Comparison of ENCODE assay signal across 22 cellular contexts in genomic region chr4:119946359-119946758, GRCh38.
"Had no signal": no experiment of that assay in that cellular context is flagged by ENCODE, and none has a peak within 500 bp of the region (broad histone marks: within the 10 kb centered on the region; RNA-seq: fewer than 3 reads in every experiment).

No MANE protein-coding gene starts in this region.

- H3K36me3 ChIP-seq: left ventricle myocardium inferior, pancreas, tibial artery had no signal

- H3K27ac ChIP-seq: epithelial cell of prostate, foreskin keratinocyte, left ventricle myocardium inferior, pancreas, tibial artery had no signal

- H3K9me3 ChIP-seq: left ventricle myocardium inferior, mucosa of descending colon, pancreas, tibial artery had no signal

- H3K4me1 ChIP-seq: foreskin keratinocyte, pancreas, tibial artery had no signal

- DNase-seq: activated CD4-positive, alpha-beta memory T cell treated with anti-CD3 and anti-CD28 coated beads, Interleukin-2, amount 10 ng/mL, durations not matched to agents 7 days and 5 days; activated CD4-positive, alpha-beta T cell treated with anti-CD3 and anti-CD28 coated beads for 48 hours; activated effector memory CD4-positive, alpha-beta T cell treated with Interleukin-2 at 50 U/mL for 16 hours; activated naive CD4-positive, alpha-beta T cell treated with anti-CD3 and anti-CD28 coated beads for 36 hours; activated naive CD8-positive, alpha-beta T cell treated with anti-CD3 and anti-CD28 coated beads, Interleukin-2, amount 10 ng/mL, durations not matched to agents 7 days and 5 days; activated T-cell treated with anti-CD3 and anti-CD28 coated beads, Interleukin-2, amount 50 U/mL, for 72 hours; amygdala; cerebellar nuclear complex; cortex of kidney; endodermal cell; foreskin keratinocyte; immature natural killer cell; kidney glomerular epithelial cell; left ventricle myocardium inferior; mucosa of descending colon; nephron progenitor cell; pancreas; right cardiac atrium; stimulated activated CD4-positive, alpha-beta T cell treated with anti-CD3 and anti-CD28 coated beads, Interleukin-12 subunit alpha, Interleukin-12 subunit beta, amount 100 ng/mL, for 4 hours; stimulated activated CD4-positive, alpha-beta T cell treated with anti-CD3 and anti-CD28 coated beads, Interleukin-1b, Interleukin-23, amount 100 ng/mL, for 48 hours; tibial artery had no signal

- H3K4me3 ChIP-seq: left ventricle myocardium inferior, mucosa of descending colon, pancreas, tibial artery had no signal

- H3K27me3 ChIP-seq: foreskin keratinocyte, pancreas, tibial artery had no signal

- ATAC-seq: activated T-cell treated with anti-CD3 and anti-CD28 coated beads, Interleukin-2, amount 50 U/mL, for 72 hours; foreskin keratinocyte; mucosa of descending colon; pancreas; right cardiac atrium had no signal
